ENCODE assay signal across 11 cellular contexts in the genomic region with DNA sequence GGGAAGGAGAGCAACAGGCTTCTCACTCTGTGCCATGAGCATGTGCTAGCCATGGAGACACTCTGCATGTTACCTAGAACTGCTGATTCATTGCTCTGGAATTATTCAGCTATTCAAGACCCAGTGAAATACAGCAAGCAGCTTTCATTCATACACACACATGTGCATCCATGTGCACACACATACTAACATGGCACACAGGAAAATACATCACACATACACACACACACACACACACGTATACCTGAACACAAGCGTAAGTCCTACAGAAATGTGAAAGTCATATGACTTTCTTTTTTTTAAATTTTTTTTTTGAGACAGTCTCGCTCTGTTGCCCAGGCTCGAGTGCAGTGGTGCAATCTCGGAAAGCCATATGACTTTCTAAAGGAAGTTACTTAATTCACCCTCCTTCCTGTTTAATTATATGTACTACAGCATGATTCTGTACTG.
DNase-seq lines count a peak whose midpoint lies in the region; ATAC-seq, FAIRE-seq and TF ChIP-seq lines count a peak whose summit lies in the region.
"Had no signal": no experiment of that assay in that cellular context is flagged by ENCODE, and none has a peak within 500 bp of the region (broad histone marks: within the 10 kb centered on the region; RNA-seq: fewer than 3 reads in every experiment).

No MANE protein-coding gene starts in this region.

- H3K27me3 ChIP-seq in bronchial epithelial cell (ENCODE audit: control insufficient read depth, insufficient read depth, low read length), result no peaks in the 10 kb centered on the region
- no peaks in the 10 kb centered on the region for H3K27me3 ChIP-seq in naive thymus-derived CD4-positive, alpha-beta T cell (ENCODE audit: control insufficient read depth in 2 of 2, insufficient read depth in 2 of 2, low read length in 2 of 2)
- H3K27me3 ChIP-seq in CD4-positive, alpha-beta memory T cell (ENCODE audit: insufficient read depth, low read length), result no peaks in the 10 kb centered on the region
- H3K27me3 ChIP-seq: SJSA1 had no signal

- H3K4me1 ChIP-seq in naive thymus-derived CD4-positive, alpha-beta T cell (ENCODE audit: control insufficient read depth in 2 of 2, insufficient read depth in 2 of 2, low read length in 2 of 2), result no peaks in the 10 kb centered on the region
- no peaks in the 10 kb centered on the region for H3K4me1 ChIP-seq in kidney (ENCODE audit: control insufficient read depth in 1 of 2, insufficient read depth in 1 of 2, low read depth in 1 of 2, low read length in 2 of 2)
- H3K4me1 ChIP-seq in CD4-positive, alpha-beta memory T cell (ENCODE audit: insufficient read depth, low read length), result no peaks in the 10 kb centered on the region
- H3K4me1 ChIP-seq: SJSA1 had no signal

- TF ChIP-seq CTCF in bronchial epithelial cell (IDR thresholded peaks at IDR 0.05; ENCODE audit: insufficient read depth, low read length, severe bottlenecking) (no peak), kidney (IDR thresholded peaks at IDR 0.05; ENCODE audit: borderline replicate concordance, extremely low read depth, insufficient read depth) (no peak)

- no peaks in the 10 kb centered on the region for H3K9me3 ChIP-seq in naive thymus-derived CD4-positive, alpha-beta T cell (ENCODE audit: control insufficient read depth in 2 of 3, low read length in 3 of 3)
- H3K9me3 ChIP-seq in kidney (ENCODE audit: control insufficient read depth in 1 of 2, low read length in 2 of 2), result no peaks in the 10 kb centered on the region
- no peaks in the 10 kb centered on the region for H3K9me3 ChIP-seq in CD4-positive, alpha-beta memory T cell (ENCODE audit: control insufficient read depth in 1 of 2, low read length in 2 of 2)
- H3K9me3 ChIP-seq: SJSA1 had no signal

- no peaks in the 10 kb centered on the region for H3K36me3 Mint-ChIP-seq in naive thymus-derived CD4-positive, alpha-beta T cell
- no peaks in the 10 kb centered on the region for H3K36me3 Mint-ChIP-seq in CD4-positive, alpha-beta memory T cell

- CTCF ChIA-PET in naive thymus-derived CD4-positive, alpha-beta T cell (lab: Charles Lee), result no interaction called here
- CTCF ChIA-PET in CD4-positive, alpha-beta memory T cell (lab: Charles Lee; ENCODE audit: partially characterized antibody), result no interaction called here

- no peak overlapping the region for H3K4me3 Mint-ChIP-seq in naive thymus-derived CD4-positive, alpha-beta T cell
- no peak overlapping the region for H3K4me3 Mint-ChIP-seq in CD4-positive, alpha-beta memory T cell
- H3K4me3 Mint-ChIP-seq: activated naive CD8-positive, alpha-beta T cell treated with anti-CD3 and anti-CD28 coated beads, Interleukin-2, amount 50 U/mL, for 24 hours had no signal

- no peak overlapping the region for H3K27ac Mint-ChIP-seq in naive thymus-derived CD4-positive, alpha-beta T cell
- no peak overlapping the region for H3K27ac Mint-ChIP-seq in CD4-positive, alpha-beta memory T cell
- H3K27ac Mint-ChIP-seq: activated naive CD8-positive, alpha-beta T cell treated with anti-CD3 and anti-CD28 coated beads, Interleukin-2, amount 50 U/mL, for 24 hours had no signal

- H3K27me3 Mint-ChIP-seq in naive thymus-derived CD4-positive, alpha-beta T cell, result peaks cover 0 to 4% (median 0%) of the 10 kb centered on the region in 5 donors
- H3K27me3 Mint-ChIP-seq in CD4-positive, alpha-beta memory T cell, result peaks cover 0 to 3% of the 10 kb centered on the region in 2 donors
- H3K27me3 Mint-ChIP-seq: activated naive CD8-positive, alpha-beta T cell treated with anti-CD3 and anti-CD28 coated beads, Interleukin-2, amount 50 U/mL, for 24 hours had no signal

- no peak overlapping the region for H3K27ac ChIP-seq in naive thymus-derived CD4-positive, alpha-beta T cell (ENCODE audit: low read depth, low read length)
- H3K27ac ChIP-seq in kidney (ENCODE audit: low read depth in 2 of 2, low read length in 2 of 2) (no peak overlapping the region), substantia nigra (ENCODE audit: low read depth, low read length, poor library complexity, severe bottlenecking) (no peak overlapping the region)
- no peak overlapping the region for H3K27ac ChIP-seq in CD4-positive, alpha-beta memory T cell (ENCODE audit: low read depth, low read length)
- H3K27ac ChIP-seq: SJSA1 had no signal

- peak; percentile 63 for DNase-seq in GDM1 (lab: John Stamatoyannopoulos, UW)
- DNase-seq in KG1 (lab: John Stamatoyannopoulos, UW), result peak; percentile 58
- DNase-seq in bronchial epithelial cell (ENCODE audit: low read depth), result peak; percentile 77
- no peak for DNase-seq in naive thymus-derived CD4-positive, alpha-beta T cell
- no peak for DNase-seq in kidney
- no peak for DNase-seq in substantia nigra (lab: John Stamatoyannopoulos, UW)
- DNase-seq in CD4-positive, alpha-beta memory T cell, result no peak
- DNase-seq: activated naive CD8-positive, alpha-beta T cell treated with anti-CD3 and anti-CD28 coated beads, Interleukin-2, amount 50 U/mL, for 24 hours had no signal

- H3K4me3 ChIP-seq in bronchial epithelial cell (ENCODE audit: low read depth, low read length) (no peak overlapping the region), kidney (ENCODE audit: low read length in 2 of 2) (no peak overlapping the region)
- no peak overlapping the region for H3K4me3 ChIP-seq in naive thymus-derived CD4-positive, alpha-beta T cell (ENCODE audit: low read length)
- H3K4me3 ChIP-seq in CD4-positive, alpha-beta memory T cell (ENCODE audit: low read length in 2 of 2), result no peak overlapping the region
- H3K4me3 ChIP-seq: SJSA1 had no signal

- ATAC-seq in naive thymus-derived CD4-positive, alpha-beta T cell, result peak; percentile 91
- ATAC-seq in GM19467 (IDR thresholded peaks at IDR 0.05; ENCODE audit: unreplicated experiment), result no peak
- ATAC-seq: activated naive CD8-positive, alpha-beta T cell treated with anti-CD3 and anti-CD28 coated beads, Interleukin-2, amount 50 U/mL, for 24 hours; left lobe of liver had no signal

- no peak overlapping the region for H3K9ac ChIP-seq in kidney (ENCODE audit: low read length in 2 of 2)

- no peaks in the 10 kb centered on the region for H3K9me3 Mint-ChIP-seq in naive thymus-derived CD4-positive, alpha-beta T cell
- H3K9me3 Mint-ChIP-seq in CD4-positive, alpha-beta memory T cell, result no peaks in the 10 kb centered on the region
- H3K9me3 Mint-ChIP-seq: activated naive CD8-positive, alpha-beta T cell treated with anti-CD3 and anti-CD28 coated beads, Interleukin-2, amount 50 U/mL, for 24 hours had no signal

- FAIRE-seq in bronchial epithelial cell (lab: Jason Lieb, UNC) (no peak), kidney (lab: Jason Lieb, UNC) (no peak)

- peaks cover 0 to 6% (median 0%) of the 10 kb centered on the region in 7 donors for H3K4me1 Mint-ChIP-seq in naive thymus-derived CD4-positive, alpha-beta T cell
- H3K4me1 Mint-ChIP-seq in CD4-positive, alpha-beta memory T cell, result no peaks in the 10 kb centered on the region

- intact Hi-C loops in naive thymus-derived CD4-positive, alpha-beta T cell (cut with micrococcal nuclease), result no loop called here
- intact Hi-C loops in kidney (cut with DNase I), result no loop called here
- intact Hi-C loops in CD4-positive, alpha-beta memory T cell (cut with micrococcal nuclease), result no loop called here

- H3K36me3 ChIP-seq in bronchial epithelial cell (ENCODE audit: control insufficient read depth, insufficient read depth, low read length), result peaks cover 1% of the 10 kb centered on the region
- H3K36me3 ChIP-seq in naive thymus-derived CD4-positive, alpha-beta T cell (ENCODE audit: control insufficient read depth in 2 of 3, insufficient read depth in 3 of 3, low read length in 3 of 3), result no peaks in the 10 kb centered on the region
- no peaks in the 10 kb centered on the region for H3K36me3 ChIP-seq in kidney (ENCODE audit: control insufficient read depth in 1 of 2, insufficient read depth in 2 of 2, low read length in 2 of 2)
- no peaks in the 10 kb centered on the region for H3K36me3 ChIP-seq in CD4-positive, alpha-beta memory T cell (ENCODE audit: insufficient read depth, low read length)

- POLR2A ChIA-PET in naive thymus-derived CD4-positive, alpha-beta T cell (lab: Charles Lee), result no interaction called here
- POLR2A ChIA-PET in CD4-positive, alpha-beta memory T cell (lab: Charles Lee; ENCODE audit: partially characterized antibody), result no interaction called here

Comparison
In these comparisons a context has a peak if more than half of its experiments do, and no peak if none do; other contexts are left out.
1. DNase-seq: peak in GDM1 (single experiment), KG1 (single experiment) and bronchial epithelial cell (single experiment); none in naive thymus-derived CD4-positive, alpha-beta T cell (0 of 9), kidney (single experiment), substantia nigra (0 of 49) and CD4-positive, alpha-beta memory T cell (0 of 5).